26 cellular contexts compared by ENCODE assay signal in the genomic region with DNA sequence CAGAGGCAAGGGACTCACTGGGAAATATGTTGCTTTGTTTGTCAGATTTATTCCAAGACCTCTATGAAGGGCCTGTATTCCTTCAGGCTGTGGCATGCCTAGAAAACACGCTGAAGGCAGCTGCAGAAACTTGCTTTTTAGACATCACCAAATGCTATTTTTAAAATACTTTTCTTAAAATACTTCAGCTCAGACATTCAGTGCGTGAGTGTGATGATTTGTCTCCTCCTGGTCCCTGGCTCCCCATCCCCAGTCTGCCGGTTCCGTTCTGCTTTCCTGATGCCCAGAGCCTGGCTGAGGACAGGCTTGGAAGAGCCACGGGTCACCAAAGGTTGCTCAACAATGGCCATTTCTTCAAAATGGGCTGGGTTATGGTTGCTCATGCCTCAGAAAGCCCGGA. TPM values are rescaled to one million over a fixed set of nuclear protein-coding genes. Genes with fewer than 3 reads are reported as not detected.
"Had no signal": no experiment of that assay in that cellular context is flagged by ENCODE, and none has a peak within 500 bp of the region (broad histone marks: within the 10 kb centered on the region; RNA-seq: fewer than 3 reads in every experiment).

No MANE protein-coding gene starts in this region.

- H3K4me2 ChIP-seq: KMS-11 had no signal

- H3K36me3 ChIP-seq: ascending aorta had no signal

- ATAC-seq: activated naive CD4-positive, alpha-beta T cell treated with anti-CD3 and anti-CD28 coated beads, Interleukin-2, amount 50 U/mL, for 72 hours; activated naive CD8-positive, alpha-beta T cell treated with anti-CD3 and anti-CD28 coated beads, Interleukin-2, amount 50 U/mL, for 24 hours; activated T-cell treated with anti-CD3 and anti-CD28 coated beads, Interleukin-2, amount 50 U/mL, for 4 hours; body of pancreas; T-cell had no signal

- H3K9ac ChIP-seq: KMS-11 had no signal

- H3K27me3 ChIP-seq: ascending aorta, body of pancreas had no signal

- H3K4me3 ChIP-seq: ascending aorta, body of pancreas, SK-N-MC had no signal

- DNase-seq: activated CD4-positive, alpha-beta memory T cell treated with anti-CD3 and anti-CD28 coated beads for 36 hours; activated CD4-positive, alpha-beta T cell treated with anti-CD3 and anti-CD28 coated beads, Interleukin-2, amount 10 ng/mL, durations not matched to agents 7 days and 5 days; activated CD4-positive, CD25-positive, alpha-beta regulatory T cell; activated CD8-positive, alpha-beta memory T cell treated with anti-CD3 and anti-CD28 coated beads for 24 hours; activated naive CD4-positive, alpha-beta T cell treated with Interleukin-2 at 50 U/mL for 16 hours; activated naive CD8-positive, alpha-beta T cell treated with anti-CD3 and anti-CD28 coated beads, Interleukin-2, amount 50 U/mL, for 24 hours; activated T-cell treated with anti-CD3 and anti-CD28 coated beads, Interleukin-2, amount 50 U/mL, for 4 hours; amniotic stem cell; body of pancreas; NCI-H1092; NCI-H1417; NCI-H2029; NCI-H2107; NCI-H2171 treated with DMSO at 0.1 percent for 48 hours; NCI-H226; NCI-H510A treated with DMSO at 0.1 percent for 48 hours; NCI-H69; T-cell; T-helper 2 cell; T1000 had no signal

- H3K4me1 ChIP-seq: ascending aorta, body of pancreas had no signal

- H3K9me3 ChIP-seq: ascending aorta, body of pancreas had no signal

- H3K27ac ChIP-seq: ascending aorta, body of pancreas, KMS-11, SK-N-MC, VCaP had no signal

RNA-seq across cellular contexts. Expression of a gene that starts 55.0 kb away (rescaled TPM):
- total RNA-seq: activated CD4-positive, alpha-beta memory T cell treated with anti-CD3 and anti-CD28 coated beads for 36 hours; activated CD4-positive, alpha-beta T cell treated with anti-CD3 and anti-CD28 coated beads, Interleukin-2, amount 10 ng/mL, durations not matched to agents 7 days and 5 days; activated naive CD4-positive, alpha-beta T cell treated with anti-CD3 and anti-CD28 coated beads, Interleukin-2, amount 50 U/mL, for 72 hours; activated T-cell treated with anti-CD3 and anti-CD28 coated beads, Interleukin-2, amount 50 U/mL, for 4 hours; ascending aorta; MCF 10A; T-cell had no signal
